Comparison of ENCODE assay signal across 9 cellular contexts in genomic region chr1:199113265-199113869, GRCh38.
DNase-seq lines count a peak whose midpoint lies in the region; ATAC-seq, FAIRE-seq and TF ChIP-seq lines count a peak whose summit lies in the region.
"Had no signal": no experiment of that assay in that cellular context is flagged by ENCODE, and none has a peak within 500 bp of the region (broad histone marks: within the 10 kb centered on the region; RNA-seq: fewer than 3 reads in every experiment).

No MANE protein-coding gene starts in this region.

- peak; percentile 64 for ATAC-seq in HepG2

- TF ChIP-seq POLR2A in HepG2 (IDR thresholded peaks at IDR 0.05; ENCODE audit: insufficient read depth in 1 of 2, low read depth in 2 of 2, low read length in 2 of 2) = no peak

- in situ Hi-C loops in mammary epithelial cell (cut with MboI; ENCODE audit: low sequenced_read_pairs in 2 of 2) (loop anchor here in 1 of 2 donors (25.0 kb wide), 1 partner anchor 351 kb away; no protein-coding TSS in a partner anchor), HepG2 (cut with HindIII; ENCODE audit: extremely low pct_ligation_motif_present, low pct_unique_long_range_greater_than_20kb) (loop anchor here (25.0 kb wide), 1 partner anchor 351 kb away; no protein-coding TSS in a partner anchor)

- POLR2A ChIA-PET in HepG2 (lab: Yijun Ruan, JAX) = no interaction called here

- intact Hi-C loops in mammary epithelial cell (cut with micrococcal nuclease) = loop anchor here (1.0 to 10.0 kb wide), 8 partner anchors 129 to 1399 kb away; no protein-coding TSS in a partner anchor
- intact Hi-C loops in HepG2 (cut with micrococcal nuclease; ENCODE audit: unreplicated experiment) = loop anchor here (1.0 to 10.0 kb wide), 3 partner anchors 342 to 441 kb away; no protein-coding TSS in a partner anchor

- peak; percentile 32 for FAIRE-seq in HepG2 (lab: Jason Lieb, UNC)

- H3K9me3 ChIP-seq in mammary epithelial cell (replicated peaks; ENCODE audit: insufficient read depth, low read length) (no peaks in the 10 kb centered on the region), HepG2 (ENCODE audit: low read length) (no peaks in the 10 kb centered on the region)

- H3K4me1 ChIP-seq in mammary epithelial cell (ENCODE audit: insufficient read depth, low read length) (no peaks in the 10 kb centered on the region), HepG2 (ENCODE audit: insufficient read depth, low read length) (no peaks in the 10 kb centered on the region)

- H3K9ac ChIP-seq in mammary epithelial cell (ENCODE audit: insufficient read depth, low read length) (no peak overlapping the region), HepG2 (ENCODE audit: insufficient read depth, low read depth, low read length) (no peak overlapping the region)

- dilution Hi-C loops in mammary epithelial cell (cut with HindIII; ENCODE audit: low sequenced_read_pairs) = no loop called here

- H3K27me3 ChIP-seq in mammary epithelial cell (ENCODE audit: insufficient read depth, low read length) (no peaks in the 10 kb centered on the region), HepG2 (ENCODE audit: control insufficient read depth in 1 of 2, insufficient read depth in 2 of 2, low read length in 2 of 2) (no peaks in the 10 kb centered on the region)

- H3K4me3 ChIP-seq in mammary epithelial cell (replicated peaks in 1 of 3; ENCODE audit: insufficient read depth in 1 of 3, low read depth in 2 of 3, low read length in 3 of 3) (no peak overlapping the region), HepG2 (replicated peaks in 1 of 3; ENCODE audit: insufficient read depth in 1 of 3, low read depth in 2 of 3, low read length in 3 of 3) (no peak overlapping the region)
- H3K4me3 ChIP-seq: skin epidermis had no signal

- H2AFZ ChIP-seq in mammary epithelial cell (ENCODE audit: low read depth, low read length) = no peak overlapping the region
- H2AFZ ChIP-seq in HepG2 (ENCODE audit: low read length) = no peak overlapping the region

- peak; percentile 87 for TF ChIP-seq CTCF in VCaP (conservative IDR thresholded peaks at IDR 0.05)
- TF ChIP-seq CTCF in mammary epithelial cell (conservative IDR thresholded peaks at IDR 0.05 in 1 of 2, IDR thresholded peaks at IDR 0.05 in 1 of 2; ENCODE audit: extremely low read depth in 1 of 2, insufficient read depth in 1 of 2, low read depth in 1 of 2, low read length in 2 of 2) = peak; percentile 89 to 97
- peak; percentile 56 for TF ChIP-seq CTCF in HepG2 (CRISPR knock-in tag; IDR thresholded peaks at IDR 0.05)

- no peak overlapping the region for H3K4me2 ChIP-seq in mammary epithelial cell (ENCODE audit: insufficient read depth, low read depth, low read length)
- H3K4me2 ChIP-seq in HepG2 (ENCODE audit: low read depth, low read length) = no peak overlapping the region

- H3K79me2 ChIP-seq in mammary epithelial cell (ENCODE audit: insufficient read depth, low read length) = no peaks in the 10 kb centered on the region
- H3K79me2 ChIP-seq in HepG2 (ENCODE audit: insufficient read depth, low read length) = no peaks in the 10 kb centered on the region

- H4K20me1 ChIP-seq in mammary epithelial cell (ENCODE audit: insufficient read depth, low read length) (no peaks in the 10 kb centered on the region), HepG2 (ENCODE audit: insufficient read depth, low read length) (no peaks in the 10 kb centered on the region)

- WGBS in mammary epithelial cell (ENCODE audit: low coverage, missing lambda C conversion rate) = 50% methylated on average over 2 of the region's 2 CpGs
- WGBS in HepG2 (ENCODE audit: low lambda C conversion rate) = 4% methylated on average over 2 of the region's 2 CpGs

- no peak for TF ChIP-seq EP300 in HepG2 (IDR thresholded peaks at IDR 0.05; ENCODE audit: low read depth in 2 of 2, low read length in 2 of 2)
- no peak for TF ChIP-seq EP300 in HepG2 (CRISPR knock-in tag; IDR thresholded peaks at IDR 0.05; ENCODE audit: borderline replicate concordance)

- BruUV-seq in mammary epithelial cell (replicated peaks; lab: Mats Ljungman, UMichigan) = no TSS peak
- BruUV-seq in HepG2 (replicated peaks; lab: Mats Ljungman, UMichigan) = no TSS peak

- H3K27ac ChIP-seq in VCaP = no peak overlapping the region
- H3K27ac ChIP-seq in mammary epithelial cell (ENCODE audit: insufficient read depth, low read depth, low read length) = no peak overlapping the region
- no peak overlapping the region for H3K27ac ChIP-seq in HepG2 (ENCODE audit: extremely low read length, insufficient read depth, low read length)
- H3K27ac ChIP-seq: skin epidermis had no signal

- CTCF ChIA-PET in mammary epithelial cell (lab: Charles Lee; ENCODE audit: low non-redundant PET) (interaction anchor here (0.5 to 0.6 kb wide), 4 partner anchors 129 to 356 kb away, joined by 3 to 5 read pairs (median 3); no protein-coding TSS in a partner anchor), HepG2 (lab: Yijun Ruan, JAX; ENCODE audit: low intra/inter-chr PET ratio, low total read pairs) (no interaction called here)

- peak; percentile 63 for DNase-seq in activated gamma-delta T cell treated with Interleukin-2 at 50 U/mL for 16 hours
- DNase-seq in activated gamma-delta T cell (lab: John Stamatoyannopoulos, UW) = no peak
- peak; percentile 55 for DNase-seq in M059J (ENCODE audit: low read depth)
- DNase-seq in mammary epithelial cell = peak; percentile 39
- peak; percentile 10 for DNase-seq in HepG2 (ENCODE audit: low spot score)
- peak; percentile 36 to 43 for DNase-seq in stimulated activated CD8-positive, alpha-beta memory T cell treated with anti-CD3 and anti-CD28 coated beads, Interleukin-15, amount 100 ng/mL, for 48 hours (ENCODE audit: low read depth in 2 of 2)
- no peak for DNase-seq in NCI-H1436 treated with DMSO at 0.1 percent for 48 hours (lab: John Stamatoyannopoulos, UW)

- H3K36me3 ChIP-seq in mammary epithelial cell (ENCODE audit: insufficient read depth, low read length) (no peaks in the 10 kb centered on the region), HepG2 (replicated peaks in 1 of 2; ENCODE audit: control insufficient read depth in 1 of 2, insufficient read depth in 2 of 2, low read length in 2 of 2) (no peaks in the 10 kb centered on the region)

- TF ChIP-seq RAD21 in HepG2 (CRISPR knock-in tag; IDR thresholded peaks at IDR 0.05) = no peak

TF ChIP-seq in HepG2, 621 proteins besides CTCF, POLR2A, EP300 and RAD21:
- TF ChIP-seq STAG1 (CRISPR knock-in tag; IDR thresholded peaks at IDR 0.05) = peak; percentile 36
- TF ChIP-seq SMARCE1 (IDR thresholded peaks at IDR 0.05; ENCODE audit: borderline replicate concordance) = no peak

Comparison
In these comparisons a context has a peak if more than half of its experiments do, and no peak if none do; other contexts are left out.
1. DNase-seq: peak in activated gamma-delta T cell treated with Interleukin-2 at 50 U/mL for 16 hours (single experiment), M059J (single experiment), mammary epithelial cell (single experiment), HepG2 (single experiment) and stimulated activated CD8-positive, alpha-beta memory T cell treated with anti-CD3 and anti-CD28 coated beads, Interleukin-15, amount 100 ng/mL, for 48 hours (2 of 2); none in activated gamma-delta T cell (single experiment) and NCI-H1436 treated with DMSO at 0.1 percent for 48 hours (single experiment).
2. Peak in every context shown above with its lines, with median percentiles within 50 percentile points of each other: CTCF ChIP-seq.